In the genomic region with DNA sequence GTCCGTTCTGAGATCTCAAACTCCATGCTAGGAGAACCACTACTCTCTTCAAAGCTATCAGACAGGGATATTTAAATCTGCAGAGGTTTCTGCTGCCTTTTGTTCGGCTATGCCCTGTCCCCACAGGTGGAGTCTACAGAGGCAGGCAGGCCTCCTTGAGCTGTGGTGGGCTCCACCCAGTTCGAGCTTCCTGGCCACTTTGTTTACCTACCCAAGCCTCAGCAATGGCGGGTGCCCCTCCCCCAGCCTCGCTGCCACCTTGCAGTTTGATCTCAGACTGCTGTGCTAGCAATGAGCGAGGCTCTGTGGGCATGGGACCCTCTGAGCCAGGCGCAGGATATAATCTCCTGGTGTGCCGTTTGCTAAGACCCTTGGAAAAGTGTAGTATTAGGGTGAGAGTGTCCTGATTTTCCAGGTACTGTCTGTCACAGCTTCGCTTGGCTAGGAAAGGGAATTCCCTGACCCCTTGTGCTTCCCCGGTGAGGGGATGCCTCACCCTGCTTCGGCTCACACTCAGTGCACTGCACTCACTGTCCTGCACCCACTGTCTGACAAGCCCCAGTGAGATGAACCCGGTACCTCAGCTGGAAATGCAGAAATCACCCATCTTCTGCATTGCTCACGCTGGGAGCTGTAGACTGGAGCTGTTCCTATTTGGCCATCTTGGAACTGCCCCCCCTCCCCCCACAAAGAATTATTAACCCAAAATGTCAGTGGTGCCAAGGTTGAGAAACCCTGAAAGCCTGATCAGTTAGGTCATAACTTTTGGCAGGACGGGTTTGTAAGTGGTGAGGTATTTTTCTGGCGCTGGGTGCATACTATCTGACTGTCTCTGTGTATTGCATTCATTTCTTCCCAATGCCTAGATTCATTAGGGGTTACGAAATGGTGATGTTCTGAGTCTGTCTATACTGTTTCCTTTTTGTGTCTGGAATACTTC, we compare ENCODE assay signal across 7 cellular contexts.
DNase-seq lines count a peak whose midpoint lies in the region; ATAC-seq, FAIRE-seq and TF ChIP-seq lines count a peak whose summit lies in the region.
"Not testable (repeated sequence)": the region's sequence is repeated elsewhere in the genome, so short reads cannot be mapped to it uniquely, and the experiment has no call there.

No MANE protein-coding gene starts in this region.

- H3K4me1 ChIP-seq in kidney (ENCODE audit: control insufficient read depth in 1 of 2, insufficient read depth in 1 of 2, low read depth in 1 of 2, low read length in 2 of 2); liver (ENCODE audit: control insufficient read depth in 4 of 4, insufficient read depth in 4 of 4, low read length in 3 of 4): not testable (repeated sequence)

- H3K9me3 ChIP-seq in WERI-Rb-1 (ENCODE audit: severe bottlenecking): peaks cover 13% of the 10 kb centered on the region
- not testable (repeated sequence) for H3K9me3 ChIP-seq in kidney (ENCODE audit: control insufficient read depth in 1 of 2, low read length in 2 of 2); liver (ENCODE audit: control insufficient read depth in 4 of 4, low read length in 3 of 4)

- not testable (repeated sequence) for H3K4me1 Mint-ChIP-seq in type B pancreatic cell (ENCODE audit: unreplicated experiment)

- H3K27me3 ChIP-seq in WERI-Rb-1 (ENCODE audit: insufficient read depth, low read depth, severe bottlenecking): peaks cover 60% of the 10 kb centered on the region
- not testable (repeated sequence) for H3K27me3 ChIP-seq in liver (ENCODE audit: control insufficient read depth in 4 of 4, insufficient read depth in 4 of 4, low read length in 3 of 4)

- not testable (repeated sequence) for H3K4me3 ChIP-seq in WERI-Rb-1 (ENCODE audit: low read depth, low read length); kidney (ENCODE audit: low read length in 2 of 2); liver (ENCODE audit: low read depth in 1 of 3, low read length in 3 of 3)

- not testable (repeated sequence) for H3K4me3 Mint-ChIP-seq in type B pancreatic cell

- not testable (repeated sequence) for H3K27ac Mint-ChIP-seq in type B pancreatic cell

- 63% methylated on average over 16 of the region's 16 CpGs for WGBS in liver

- H3K27ac ChIP-seq in WERI-Rb-1; kidney (ENCODE audit: low read depth in 2 of 2, low read length in 2 of 2); liver (ENCODE audit: low read depth in 1 of 2, low read length in 2 of 2): not testable (repeated sequence)

- H3K36me3 ChIP-seq in WERI-Rb-1; kidney (ENCODE audit: control insufficient read depth in 1 of 2, insufficient read depth in 2 of 2, low read length in 2 of 2); liver (ENCODE audit: control insufficient read depth in 4 of 4, insufficient read depth in 3 of 4, low read depth in 1 of 4, low read length in 3 of 4): not testable (repeated sequence)

- DNase-seq in WERI-Rb-1: peak; percentile 3
- peak; percentile 19 for DNase-seq in activated effector memory CD4-positive, alpha-beta T cell treated with anti-CD3 and anti-CD28 coated beads, Interleukin-2, amount 50 U/mL, for 16 hours
- peak; percentile 13 for DNase-seq in kidney
- DNase-seq in mesenteric fat pad (ENCODE audit: low spot score): peak; percentile 57
- DNase-seq in sciatic nerve (ENCODE audit: low spot score): peak; percentile 17
- DNase-seq in type B pancreatic cell (ENCODE audit: extremely low spot score, unreplicated experiment): peak; percentile 20

- H3K27me3 Mint-ChIP-seq in type B pancreatic cell: peaks cover 35% of the 10 kb centered on the region

- intact Hi-C loops in kidney (cut with DNase I); sciatic nerve (cut with DNase I): not testable (repeated sequence)

- H3K9ac ChIP-seq in kidney (ENCODE audit: low read length in 2 of 2); liver (ENCODE audit: low read depth in 1 of 2, low read length in 2 of 2): not testable (repeated sequence)

- TF ChIP-seq RAD21 in liver (IDR thresholded peaks at IDR 0.05): peak in 1 of 2 donors; percentile 20

- TF ChIP-seq CTCF in WERI-Rb-1 (IDR thresholded peaks at IDR 0.05; ENCODE audit: low read depth, low read length); kidney (IDR thresholded peaks at IDR 0.05; ENCODE audit: borderline replicate concordance, extremely low read depth, insufficient read depth); liver (IDR thresholded peaks at IDR 0.05; ENCODE audit: low read depth, low read length, missing input control); type B pancreatic cell (conservative IDR thresholded peaks at IDR 0.05): not testable (repeated sequence)

- not testable (repeated sequence) for FAIRE-seq in kidney (lab: Jason Lieb, UNC)

- not testable (repeated sequence) for ATAC-seq in sciatic nerve

- not testable (repeated sequence) for H3K9me3 Mint-ChIP-seq in type B pancreatic cell

- H3K36me3 Mint-ChIP-seq in type B pancreatic cell: not testable (repeated sequence)

TF ChIP-seq in liver, 16 proteins besides CTCF, POLR2A, EP300 and RAD21:
- peak; percentile 57 for TF ChIP-seq YY1 (IDR thresholded peaks at IDR 0.05)
- TF ChIP-seq JUND (IDR thresholded peaks at IDR 0.05): peak in 1 of 2 donors; percentile 58
- TF ChIP-seq HNF4A (conservative IDR thresholded peaks at IDR 0.05): peak in 1 of 2 donors; percentile 48
- TF ChIP-seq RXRA (IDR thresholded peaks at IDR 0.05): peak in 1 of 2 donors; percentile 55

Comparison
In these comparisons a context has a peak if more than half of its experiments do, and no peak if none do; other contexts are left out.
1. DNase-seq: peak in every context shown above with its lines; median percentile 57 in mesenteric fat pad; 20 in type B pancreatic cell; 19 in activated effector memory CD4-positive, alpha-beta T cell treated with anti-CD3 and anti-CD28 coated beads, Interleukin-2, amount 50 U/mL, for 16 hours; 17 in sciatic nerve; 13 in kidney; 3 in WERI-Rb-1.